Comparison of ENCODE assay signal across 26 cellular contexts in the genomic region with DNA sequence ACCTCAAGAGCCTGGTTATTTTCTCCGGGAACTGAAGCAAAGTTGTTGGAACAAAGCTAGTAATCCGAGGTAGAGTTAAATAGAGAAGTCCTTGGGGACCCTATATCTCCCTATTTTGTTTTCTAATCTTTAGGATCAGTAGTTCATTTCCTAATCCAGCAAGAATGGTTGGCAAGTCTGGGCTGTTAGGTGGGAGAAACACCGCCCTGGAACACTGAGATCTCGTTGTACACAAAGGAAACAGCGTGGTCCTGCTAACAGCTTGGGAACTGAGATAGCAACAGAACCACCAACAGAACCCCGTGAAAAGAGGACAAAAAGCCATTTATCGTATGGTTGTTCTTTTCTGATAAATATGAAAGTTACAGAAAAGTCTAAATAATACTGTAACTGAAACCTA.
DNase-seq lines count a peak whose midpoint lies in the region; ATAC-seq and TF ChIP-seq lines count a peak whose summit lies in the region.
"Had no signal": no experiment of that assay in that cellular context is flagged by ENCODE, and none has a peak within 500 bp of the region (broad histone marks: within the 10 kb centered on the region; RNA-seq: fewer than 3 reads in every experiment).

No MANE protein-coding gene starts in this region.

- no peaks in the 10 kb centered on the region for H3K36me3 ChIP-seq in tibial artery
- H3K36me3 ChIP-seq: breast epithelium, left lung, Peyer's patch, SJCRH30 had no signal

- intact Hi-C loops in right cardiac atrium (cut with DNase I) (loop anchor here in 1 of 4 donors (5.0 kb wide), 1 partner anchor 203 kb away; no protein-coding TSS in a partner anchor), tibial artery (cut with DNase I; ENCODE audit: low total_unique reads) (loop anchor here (10.0 kb wide), 2 partner anchors 295 to 535 kb away; no protein-coding TSS in a partner anchor)

- WGBS in right cardiac atrium: 27% methylated on average over 7 of the region's 7 CpGs

- ATAC-seq in right cardiac atrium: peak; percentile 76 to 82
- ATAC-seq in HG03432 (IDR thresholded peaks at IDR 0.05; ENCODE audit: unreplicated experiment): no peak
- ATAC-seq: activated CD8-positive, alpha-beta memory T cell treated with anti-CD3 and anti-CD28 coated beads, Interleukin-2, amount 10 ng/mL, durations not matched to agents 7 days and 5 days; left lung; stimulated activated naive CD8-positive, alpha-beta T cell treated with anti-CD3 and anti-CD28 coated beads, Interleukin-15, amount 100 ng/mL, for 72 hours had no signal

- H3K27ac ChIP-seq in coronary artery (peak overlapping the region; percentile 45 to 69), right cardiac atrium (ENCODE audit: low read length) (peak overlapping the region; percentile 59), tibial artery (peak overlapping the region; percentile 22 to 30)
- H3K27ac ChIP-seq: left lung, Peyer's patch, SJCRH30 had no signal

- H3K27me3 ChIP-seq in right cardiac atrium (ENCODE audit: control insufficient read depth, insufficient read depth) (no peaks in the 10 kb centered on the region), tibial artery (no peaks in the 10 kb centered on the region)
- H3K27me3 ChIP-seq: breast epithelium, left lung, Peyer's patch, SJCRH30 had no signal

- no peaks in the 10 kb centered on the region for H3K9me3 ChIP-seq in right cardiac atrium (ENCODE audit: control insufficient read depth, low read length)
- no peaks in the 10 kb centered on the region for H3K9me3 ChIP-seq in tibial artery
- H3K9me3 ChIP-seq: breast epithelium, left lung, Peyer's patch, SJCRH30 had no signal

- TF ChIP-seq CTCF in coronary artery (IDR thresholded peaks at IDR 0.05): no peak
- no peak for TF ChIP-seq CTCF in tibial artery (IDR thresholded peaks at IDR 0.05)

- H3K4me3 ChIP-seq in coronary artery (no peak overlapping the region), right cardiac atrium (ENCODE audit: low read length) (no peak overlapping the region), tibial artery (no peak overlapping the region)
- H3K4me3 ChIP-seq: breast epithelium, left lung, Peyer's patch, SJCRH30 had no signal

- H3K4me1 ChIP-seq in right cardiac atrium (ENCODE audit: control insufficient read depth, insufficient read depth, low read length) (peaks cover 9% of the 10 kb centered on the region), tibial artery (peaks cover 0 to 5% (median 0%) of the 10 kb centered on the region in 4 donors)
- H3K4me1 ChIP-seq: breast epithelium, left lung, Peyer's patch had no signal

- DNase-seq in OCI-M1 (lab: John Stamatoyannopoulos, UW) (peak; percentile 37), coronary artery (ENCODE audit: low spot score) (no peak), right cardiac atrium (no peak), tibial artery (no peak), HK-2 (ENCODE audit: unreplicated experiment) (no peak), iPS-NIHi11 (ENCODE audit: low spot score) (no peak)
- DNase-seq: activated CD4-positive, CD25-positive, alpha-beta regulatory T cell; activated CD8-positive, alpha-beta memory T cell treated with anti-CD3 and anti-CD28 coated beads, Interleukin-2, amount 10 ng/mL, durations not matched to agents 7 days and 5 days; activated naive CD4-positive, alpha-beta T cell treated with anti-CD3 and anti-CD28 coated beads, Interleukin-2, amount 10 ng/mL, durations not matched to agents 7 days and 5 days; amygdala; CD4-positive, CD25-positive, alpha-beta regulatory T cell; cortex of kidney; GOT3; left lung; naive B cell; NCI-H1092; NCI-H1930; NCI-H526 treated with DMSO at 0.1 percent for 48 hours; Peyer's patch; SJCRH30; small intestine; stimulated activated CD4-positive, alpha-beta T cell treated with anti-CD3 and anti-CD28 coated beads, Interleukin-1b, Interleukin-23, amount 100 ng/mL, for 48 hours; stimulated activated CD8-positive, alpha-beta memory T cell treated with anti-CD3 and anti-CD28 coated beads, Interleukin-4, amount 100 ng/mL, for 48 hours; stimulated activated naive CD8-positive, alpha-beta T cell treated with anti-CD3 and anti-CD28 coated beads, Interleukin-15, amount 100 ng/mL, for 72 hours had no signal
